In genomic region chr12:87661770-87662402, GRCh38 we compare ENCODE assay signal across 8 cellular contexts.
DNase-seq lines count a peak whose midpoint lies in the region; ATAC-seq lines count a peak whose summit lies in the region.

No MANE protein-coding gene starts in this region.

- intact Hi-C loops in Right ventricle myocardium superior (cut with DNase I) = no loop called here

- ATAC-seq in HG02981 (IDR thresholded peaks at IDR 0.05; ENCODE audit: unreplicated experiment) = peak; percentile 95
- no peak for ATAC-seq in Right ventricle myocardium superior (ENCODE audit: poor library complexity)

- DNase-seq in NCI-H1436 (lab: John Stamatoyannopoulos, UW) = peak; percentile 11
- DNase-seq in NCI-H1436 treated with DMSO at 0.1 percent for 48 hours (lab: John Stamatoyannopoulos, UW) = no peak
- peak; percentile 45 for DNase-seq in RPMI8226
- DNase-seq in lung microvascular endothelial cell (ENCODE audit: low read depth in 2 of 2) = peak; percentile 6 to 8
- DNase-seq in COLO668 (lab: John Stamatoyannopoulos, UW; ENCODE audit: unreplicated experiment) = no peak
- no peak for DNase-seq in Right ventricle myocardium superior
- DNase-seq in globus pallidus (ENCODE audit: low spot score) = no peak

Comparison
In these comparisons a context has a peak if more than half of its experiments do, and no peak if none do; other contexts are left out.
1. DNase-seq: peak in NCI-H1436 (single experiment), RPMI8226 (single experiment) and lung microvascular endothelial cell (2 of 2); none in NCI-H1436 treated with DMSO at 0.1 percent for 48 hours (single experiment), COLO668 (single experiment), Right ventricle myocardium superior (single experiment) and globus pallidus (single experiment).